Comparison of ENCODE assay signal across 14 cellular contexts in genomic region chr3:187172929-187173328, GRCh38. TPM values are rescaled to one million over a fixed set of nuclear protein-coding genes. Genes with fewer than 3 reads are reported as not detected.
DNase-seq lines count a peak whose midpoint lies in the region; ATAC-seq and TF ChIP-seq lines count a peak whose summit lies in the region.
"Had no signal": no experiment of that assay in that cellular context is flagged by ENCODE, and none has a peak within 500 bp of the region (broad histone marks: within the 10 kb centered on the region; RNA-seq: fewer than 3 reads in every experiment).

No MANE protein-coding gene starts in this region.

- dilution Hi-C loops in IMR-90 (cut with HindIII; ENCODE audit: low sequenced_read_pairs, unreplicated experiment), result no loop called here

- in situ Hi-C loops in IMR-90 (cut with MboI; ENCODE audit: low sequenced_read_pairs), result no loop called here

- H3K4me1 ChIP-seq in IMR-90 (ENCODE audit: control insufficient read depth, insufficient read depth, low read length) (peaks cover 2% of the 10 kb centered on the region; the same call in 1 of the 2 replicates), iPS-15b (ENCODE audit: control insufficient read depth, insufficient read depth, low read length) (peaks cover 11% of the 10 kb centered on the region), trophoblast cell (ENCODE audit: control insufficient read depth in 1 of 2, insufficient read depth in 2 of 2, low read length in 2 of 2) (peaks cover 0 to 10% of the 10 kb centered on the region in 2 experiments)
- H3K4me1 ChIP-seq: BE2C had no signal

- H2AK9ac ChIP-seq in IMR-90 (replicated peaks; ENCODE audit: low read depth, low read length, poor library complexity), result no peak overlapping the region

- H2BK5ac ChIP-seq in IMR-90 (ENCODE audit: low read depth, low read length, poor library complexity, severe bottlenecking) (no peak overlapping the region), trophoblast cell (ENCODE audit: low read depth, low read length, poor library complexity) (no peak overlapping the region)

- H3K9me3 ChIP-seq in IMR-90 (ENCODE audit: control insufficient read depth, insufficient read depth, low read length) (no peaks in the 10 kb centered on the region), iPS-15b (ENCODE audit: control insufficient read depth, insufficient read depth, low read length) (no peaks in the 10 kb centered on the region), trophoblast cell (ENCODE audit: insufficient read depth, low read depth, low read length) (no peaks in the 10 kb centered on the region)
- H3K9me3 ChIP-seq: BE2C had no signal

- no peak overlapping the region for H2AFZ ChIP-seq in IMR-90 (replicated peaks; ENCODE audit: low read length, poor library complexity)
- no peak overlapping the region for H2AFZ ChIP-seq in trophoblast cell (ENCODE audit: insufficient read depth, low read length, poor library complexity)

- H4K12ac ChIP-seq in trophoblast cell (ENCODE audit: low read depth, low read length), result no peak overlapping the region

- H3K4me2 ChIP-seq in IMR-90 (ENCODE audit: low read depth, low read length) (no peak overlapping the region), trophoblast cell (ENCODE audit: low read length) (no peak overlapping the region)

- no peaks in the 10 kb centered on the region for H3K36me3 Mint-ChIP-seq in activated naive CD8-positive, alpha-beta T cell treated with anti-CD3 and anti-CD28 coated beads, Interleukin-2, amount 50 U/mL, for 24 hours (ENCODE audit: low read depth)
- H3K36me3 Mint-ChIP-seq: CD4-positive, CD25-positive, alpha-beta regulatory T cell; CD8-positive, alpha-beta memory T cell had no signal

- H3K27ac ChIP-seq in IMR-90 (ENCODE audit: insufficient read depth, low read length) (no peak overlapping the region), trophoblast cell (ENCODE audit: low read depth, low read length) (no peak overlapping the region)

- H2BK20ac ChIP-seq in IMR-90 (ENCODE audit: low read depth, low read length), result no peak overlapping the region

- H3K9ac ChIP-seq in IMR-90 (ENCODE audit: low read depth, low read length) (no peak overlapping the region), iPS-15b (ENCODE audit: low read depth, low read length) (no peak overlapping the region), trophoblast cell (ENCODE audit: low read length) (no peak overlapping the region)

- no peak for TF ChIP-seq POLR2A in IMR-90 (IDR thresholded peaks at IDR 0.05; ENCODE audit: low read depth, low read length)

- H2AK5ac ChIP-seq in IMR-90 (ENCODE audit: low read depth, low read length) (no peak overlapping the region; the same call in 1 of the 2 replicates), trophoblast cell (ENCODE audit: low read length) (no peak overlapping the region)

- H3K79me1 ChIP-seq in IMR-90 (ENCODE audit: low read depth in 1 of 2, low read length in 2 of 2), result no peaks in the 10 kb centered on the region
- H3K79me1 ChIP-seq in trophoblast cell (ENCODE audit: low read length), result peaks cover 5% of the 10 kb centered on the region

- H3K18ac ChIP-seq in IMR-90 (ENCODE audit: low read depth, low read length), result no peak overlapping the region; the same call in 1 of the 2 replicates
- H3K18ac ChIP-seq in trophoblast cell (ENCODE audit: low read length), result no peak overlapping the region

- H3K36me3 ChIP-seq in IMR-90 (ENCODE audit: control insufficient read depth, insufficient read depth, low read length) (no peaks in the 10 kb centered on the region), iPS-15b (ENCODE audit: control insufficient read depth, insufficient read depth, low read length) (peaks cover 22% of the 10 kb centered on the region), trophoblast cell (ENCODE audit: control insufficient read depth in 1 of 2, insufficient read depth in 2 of 2, low read length in 2 of 2) (no peaks in the 10 kb centered on the region)
- H3K36me3 ChIP-seq: BE2C had no signal

- peaks cover 2% of the 10 kb centered on the region for H3K27me3 Mint-ChIP-seq in activated naive CD8-positive, alpha-beta T cell treated with anti-CD3 and anti-CD28 coated beads, Interleukin-2, amount 50 U/mL, for 24 hours

- no peaks in the 10 kb centered on the region for H4K20me1 ChIP-seq in IMR-90 (ENCODE audit: insufficient read depth, low read length)

- H3K4ac ChIP-seq in IMR-90 (ENCODE audit: low read depth, low read length) (no peak overlapping the region), trophoblast cell (ENCODE audit: low read depth, low read length) (no peak overlapping the region)

- no peak overlapping the region for H4K5ac ChIP-seq in IMR-90 (ENCODE audit: low read depth, low read length)

- no peak overlapping the region for H3K56ac ChIP-seq in IMR-90 (ENCODE audit: extremely low read depth, insufficient read depth, low read length)

- H2BK15ac ChIP-seq in IMR-90 (ENCODE audit: low read depth, low read length), result 0 out of 3 replicates have a peak overlapping the region, but pooled peaks have one; percentile 23

- DNase-seq in IMR-90, result no peak
- no peak for DNase-seq in trophoblast cell
- no peak for DNase-seq in Kasumi-1 (lab: John Stamatoyannopoulos, UW)
- no peak for DNase-seq in DMS 273 treated with DMSO at 0.1 percent for 48 hours (lab: John Stamatoyannopoulos, UW)
- DNase-seq in activated naive CD8-positive, alpha-beta T cell treated with anti-CD3 and anti-CD28 coated beads, Interleukin-2, amount 50 U/mL, for 24 hours, result no peak
- DNase-seq: ACHN; BE2C; C1 segment of cervical spinal cord; CD4-positive, CD25-positive, alpha-beta regulatory T cell; CD8-positive, alpha-beta memory T cell; COR-L47; HCEC 1CT had no signal

- peak overlapping the region; percentile 40; the same call in 1 of the 2 replicates for H2BK120ac ChIP-seq in IMR-90 (ENCODE audit: low read depth, low read length)
- no peak overlapping the region for H2BK120ac ChIP-seq in trophoblast cell (ENCODE audit: insufficient read depth, low read length, poor library complexity)

- no peaks in the 10 kb centered on the region for H3K79me2 ChIP-seq in trophoblast cell (ENCODE audit: control insufficient read depth, insufficient read depth, low read length, poor library complexity)

- no TSS peak for BruUV-seq in IMR-90 (replicated peaks; lab: Mats Ljungman, UMichigan)

- no peak overlapping the region for H3K4me3 Mint-ChIP-seq in activated naive CD8-positive, alpha-beta T cell treated with anti-CD3 and anti-CD28 coated beads, Interleukin-2, amount 50 U/mL, for 24 hours
- H3K4me3 Mint-ChIP-seq: CD4-positive, CD25-positive, alpha-beta regulatory T cell; CD8-positive, alpha-beta memory T cell had no signal

- H3K27me3 ChIP-seq in IMR-90 (ENCODE audit: control insufficient read depth, insufficient read depth, low read length) (no peaks in the 10 kb centered on the region), iPS-15b (ENCODE audit: control insufficient read depth, insufficient read depth, low read length) (no peaks in the 10 kb centered on the region), trophoblast cell (ENCODE audit: insufficient read depth, low read length) (no peaks in the 10 kb centered on the region)
- H3K27me3 ChIP-seq: BE2C had no signal

- H3K23ac ChIP-seq in IMR-90 (ENCODE audit: low read depth, low read length), result no peak overlapping the region
- H3K23ac ChIP-seq in trophoblast cell (ENCODE audit: low read length), result no peak overlapping the region

- no peaks in the 10 kb centered on the region for H3K9me3 Mint-ChIP-seq in activated naive CD8-positive, alpha-beta T cell treated with anti-CD3 and anti-CD28 coated beads, Interleukin-2, amount 50 U/mL, for 24 hours
- H3K9me3 Mint-ChIP-seq: CD4-positive, CD25-positive, alpha-beta regulatory T cell; CD8-positive, alpha-beta memory T cell had no signal

- TF ChIP-seq CTCF in IMR-90 (conservative IDR thresholded peaks at IDR 0.05; ENCODE audit: low read depth, low read length), result no peak

- H4K8ac ChIP-seq in IMR-90 (ENCODE audit: low read depth in 2 of 2, low read length in 2 of 2) (no peak overlapping the region), trophoblast cell (ENCODE audit: low read depth, low read length) (no peak overlapping the region)

- H3K14ac ChIP-seq in IMR-90 (replicated peaks; ENCODE audit: low read depth, low read length) (no peak overlapping the region), trophoblast cell (ENCODE audit: low read length) (no peak overlapping the region)

- 100% methylated on average over 1 of the region's 2 CpGs; no CpG with 5 or more reads in 1 of the 2 experiments for WGBS in IMR-90 (ENCODE audit: extremely low coverage in 2 of 2, insufficient read length in 1 of 2), 2 experiments
- WGBS in trophoblast cell (ENCODE audit: extremely low coverage, insufficient coverage, insufficient read length), result no CpG with 5 or more reads among the region's 2 CpGs

- H2BK12ac ChIP-seq in trophoblast cell (ENCODE audit: low read length), result peak overlapping the region; percentile 37

- H3K9me1 ChIP-seq in IMR-90 (ENCODE audit: insufficient read depth, low read length), result no peaks in the 10 kb centered on the region; the same call in 1 of the 2 replicates

- no peak for ATAC-seq in IMR-90 (ENCODE audit: low read depth)
- no peak for ATAC-seq in activated naive CD8-positive, alpha-beta T cell treated with anti-CD3 and anti-CD28 coated beads, Interleukin-2, amount 50 U/mL, for 24 hours

- H3K27ac Mint-ChIP-seq in activated naive CD8-positive, alpha-beta T cell treated with anti-CD3 and anti-CD28 coated beads, Interleukin-2, amount 50 U/mL, for 24 hours, result no peak overlapping the region
- H3K27ac Mint-ChIP-seq: CD4-positive, CD25-positive, alpha-beta regulatory T cell; CD8-positive, alpha-beta memory T cell had no signal

- H4K91ac ChIP-seq in IMR-90 (ENCODE audit: insufficient read depth, low read depth, low read length) (no peak overlapping the region), trophoblast cell (ENCODE audit: low read depth, low read length) (peak overlapping the region; percentile 50)

- intact Hi-C loops in IMR-90 (cut with micrococcal nuclease), result no loop called here

- H3K4me1 Mint-ChIP-seq in activated naive CD8-positive, alpha-beta T cell treated with anti-CD3 and anti-CD28 coated beads, Interleukin-2, amount 50 U/mL, for 24 hours, result peaks cover 2% of the 10 kb centered on the region

- POLR2A ChIA-PET in IMR-90 (lab: Charles Lee; ENCODE audit: unreplicated experiment), result interaction anchor here (0.6 kb wide), 1 partner anchor 40 kb away, joined by 5 read pairs; no protein-coding TSS in a partner anchor

- H3K4me3 ChIP-seq in IMR-90 (ENCODE audit: insufficient read depth, low read depth, low read length) (no peak overlapping the region), iPS-15b (ENCODE audit: low read depth, low read length) (peak overlapping the region; percentile 6), trophoblast cell (ENCODE audit: low read depth, low read length) (no peak overlapping the region)

- CTCF ChIA-PET in IMR-90 (lab: Yijun Ruan, JAX), result no interaction called here

- no peak for TF ChIP-seq RAD21 in IMR-90 (IDR thresholded peaks at IDR 0.05; ENCODE audit: low read length)

RNA-seq across cellular contexts. Expression of gene RTP1, which starts 24.4 kb away (rescaled TPM):
- total RNA-seq in IMR-90 (2012; rRNA removed), result not detected in 2 replicates
- not detected in 2 replicates for polyA plus RNA-seq in IMR-90 (2012; rRNA removed)
- not detected in 2 replicates for polyA plus RNA-seq in IMR-90 (2012; cell fraction: cytosol; rRNA removed)
- polyA plus RNA-seq in IMR-90 (2012; cell fraction: nucleus; rRNA removed; ENCODE audit: low replicate concordance), result not detected in 2 replicates
- polyA plus RNA-seq in trophoblast cell (2013), result not detected in 2 replicates
- total RNA-seq: CD4-positive, CD25-positive, alpha-beta regulatory T cell; CD8-positive, alpha-beta memory T cell; HT-29 had no signal
- polyA plus RNA-seq: CD4-positive, CD25-positive, alpha-beta regulatory T cell; CD8-positive, alpha-beta memory T cell had no signal

RNA-seq across cellular contexts. Expression of gene RPL39L, which starts 33.6 kb away (rescaled TPM):
- 32.5 and 34.6 TPM in 2 replicates for total RNA-seq in IMR-90 (2012; rRNA removed)
- polyA plus RNA-seq in IMR-90 (2012; rRNA removed), result 18.1 and 22.1 TPM in 2 replicates
- polyA plus RNA-seq in IMR-90 (2012; cell fraction: cytosol; rRNA removed), result 8.4 and 18.9 TPM in 2 replicates
- 4.1 and 7.0 TPM in 2 replicates for polyA plus RNA-seq in IMR-90 (2012; cell fraction: nucleus; rRNA removed; ENCODE audit: low replicate concordance)
- 30.4 and 31.7 TPM in 2 replicates for polyA plus RNA-seq in trophoblast cell (2013)
- total RNA-seq: HT-29 had no signal
